In the genomic region with DNA sequence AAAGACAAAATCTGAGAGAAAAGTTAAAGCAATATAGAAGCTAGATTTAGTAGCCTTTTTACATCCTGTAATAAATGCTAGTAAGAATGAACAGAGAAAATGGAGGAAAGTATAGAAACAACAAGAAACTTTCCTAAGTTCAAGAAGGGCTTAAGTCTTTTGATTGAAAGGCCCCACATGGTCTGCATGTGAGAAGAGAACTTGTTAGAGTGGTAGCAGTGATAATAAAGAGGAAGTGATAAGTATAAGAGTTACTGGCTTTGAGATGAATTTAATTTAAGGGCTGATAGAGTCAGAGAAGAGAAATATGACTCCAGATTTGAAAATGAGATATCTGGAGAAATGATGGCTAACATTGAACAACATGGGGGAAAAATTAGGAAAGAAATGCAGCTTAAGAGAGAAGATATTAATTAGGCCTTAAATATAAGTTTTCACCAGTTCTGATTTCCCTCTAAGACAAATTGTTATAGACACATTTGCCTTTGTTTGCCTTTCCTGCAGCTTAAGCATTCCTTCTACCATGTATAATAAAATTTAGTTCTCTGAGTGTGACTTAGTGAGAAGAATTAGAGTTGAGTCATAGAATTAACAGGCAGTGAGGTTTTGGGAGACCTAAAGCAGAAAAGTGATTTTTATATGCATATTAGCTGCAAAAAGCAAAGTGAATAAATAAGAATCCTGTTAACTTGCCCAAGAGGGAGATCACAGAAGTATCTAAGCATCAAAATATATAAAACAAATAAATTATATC, we compare ENCODE assay signal across 8 cellular contexts. TPM values are rescaled to one million over a fixed set of nuclear protein-coding genes. Genes with fewer than 3 reads are reported as not detected.
DNase-seq lines count a peak whose midpoint lies in the region; ATAC-seq and TF ChIP-seq lines count a peak whose summit lies in the region.

No MANE protein-coding gene starts in this region.

- H3K4me3 ChIP-seq in DOHH2 (ENCODE audit: low read length) (no peak overlapping the region), hepatocyte (no peak overlapping the region)

- H4K20me1 ChIP-seq in DOHH2 (ENCODE audit: control insufficient read depth, insufficient read depth, low read depth, low read length) (no peaks in the 10 kb centered on the region), hepatocyte (ENCODE audit: insufficient read depth, poor library complexity, severe bottlenecking) (peaks cover 99% of the 10 kb centered on the region)

- H3K9me2 ChIP-seq in DOHH2 (replicated peaks; ENCODE audit: control insufficient read depth, low read length) (no peaks in the 10 kb centered on the region), hepatocyte (replicated peaks; ENCODE audit: insufficient read depth) (no peaks in the 10 kb centered on the region)

- H2AFZ ChIP-seq in hepatocyte = no peak overlapping the region

- H3K36me3 ChIP-seq in DOHH2 (ENCODE audit: control insufficient read depth, low read length) = peaks cover 24% of the 10 kb centered on the region
- no peaks in the 10 kb centered on the region for H3K36me3 ChIP-seq in hepatocyte (replicated peaks; ENCODE audit: insufficient read depth, low read depth)

- H3F3A ChIP-seq in DOHH2 (ENCODE audit: control insufficient read depth, insufficient read depth) = peaks cover 7% of the 10 kb centered on the region

- TF ChIP-seq CTCF in DOHH2 (IDR thresholded peaks at IDR 0.05; ENCODE audit: low read depth, low read length, poor library complexity, severe bottlenecking) = no peak
- no peak for TF ChIP-seq CTCF in hepatocyte (IDR thresholded peaks at IDR 0.05; ENCODE audit: poor library complexity)

- H3K9me3 ChIP-seq in DOHH2 (ENCODE audit: control insufficient read depth, insufficient read depth, low read length) (no peaks in the 10 kb centered on the region), hepatocyte (ENCODE audit: low read depth) (no peaks in the 10 kb centered on the region)

- no peaks in the 10 kb centered on the region for H3K27me3 ChIP-seq in DOHH2 (ENCODE audit: control insufficient read depth, low read length)
- no peaks in the 10 kb centered on the region for H3K27me3 ChIP-seq in hepatocyte

- H3K4me2 ChIP-seq in DOHH2 (ENCODE audit: low read length) (peak overlapping the region; percentile 46), hepatocyte (peak overlapping the region; percentile 1)

- H3K79me2 ChIP-seq in DOHH2 (ENCODE audit: control insufficient read depth, low read length) (peaks cover 99% of the 10 kb centered on the region), hepatocyte (peaks cover 100% of the 10 kb centered on the region)

- intact Hi-C loops in Right ventricle myocardium inferior (cut with DNase I) = no loop called here

- peaks cover 54% of the 10 kb centered on the region for H3K4me1 ChIP-seq in DOHH2 (ENCODE audit: control insufficient read depth, low read length)
- peaks cover 48% of the 10 kb centered on the region for H3K4me1 ChIP-seq in hepatocyte (ENCODE audit: insufficient read depth)

- ATAC-seq in GM21526 (IDR thresholded peaks at IDR 0.05; ENCODE audit: low FRiP score, unreplicated experiment) (peak; percentile 42), Right ventricle myocardium inferior (no peak)

- DNase-seq in OCI-M1 (lab: John Stamatoyannopoulos, UW) (peak; percentile 57), hepatocyte (ENCODE audit: low spot score) (no peak), H4 (ENCODE audit: low spot score) (no peak), Right ventricle myocardium inferior (ENCODE audit: missing footprints) (no peak), NCI-H128 (lab: John Stamatoyannopoulos, UW; ENCODE audit: unreplicated experiment) (no peak)
- DNase-seq in central memory CD4-positive, alpha-beta T cell = no peak

- peak overlapping the region; percentile 60 for H3K27ac ChIP-seq in DOHH2 (ENCODE audit: low read depth, low read length)
- peak overlapping the region; percentile 8 for H3K27ac ChIP-seq in hepatocyte

RNA-seq across cellular contexts. Expression of a gene that starts 18.4 kb away (rescaled TPM):
- total RNA-seq in hepatocyte (71.7 and 74.0 TPM in 2 replicates), Right ventricle myocardium inferior (33.4 TPM)
- polyA plus RNA-seq in hepatocyte = 28.4 and 31.5 TPM in 2 replicates
- total RNA-seq in H4 (2014; rRNA removed; shearing (Covaris generic)) = 27.1 and 27.2 TPM in 2 replicates
